2 cellular contexts compared by ENCODE assay signal in the genomic region with DNA sequence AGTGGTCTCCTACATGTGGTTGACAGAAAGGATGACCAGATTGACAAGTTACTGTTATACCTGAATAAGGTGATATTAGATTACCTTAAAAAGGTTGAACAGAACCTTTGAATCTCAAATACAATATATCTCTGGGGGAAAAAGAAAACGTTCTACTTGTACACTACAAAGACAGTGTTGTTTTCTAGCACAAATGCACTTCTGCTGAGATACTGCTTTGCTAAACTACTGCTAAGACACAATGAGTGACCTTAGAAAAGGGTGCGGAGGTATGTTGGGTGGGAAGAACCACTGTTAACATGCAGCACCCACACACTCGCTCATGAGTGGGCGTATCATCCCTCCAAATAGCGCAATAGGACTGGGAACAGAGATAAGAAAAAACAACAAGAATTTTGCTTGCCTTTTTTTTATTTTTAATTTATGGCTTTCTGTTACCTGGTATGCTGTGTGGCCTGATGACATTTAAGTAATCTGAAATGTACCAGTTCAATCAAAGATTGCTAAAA.
TF ChIP-seq lines count a peak whose summit lies in the region.

No MANE protein-coding gene starts in this region.

TF ChIP-seq in HEK293, 187 proteins besides CTCF, POLR2A, EP300 and RAD21 (continued from another document):
- TF ChIP-seq, protein P1, sequence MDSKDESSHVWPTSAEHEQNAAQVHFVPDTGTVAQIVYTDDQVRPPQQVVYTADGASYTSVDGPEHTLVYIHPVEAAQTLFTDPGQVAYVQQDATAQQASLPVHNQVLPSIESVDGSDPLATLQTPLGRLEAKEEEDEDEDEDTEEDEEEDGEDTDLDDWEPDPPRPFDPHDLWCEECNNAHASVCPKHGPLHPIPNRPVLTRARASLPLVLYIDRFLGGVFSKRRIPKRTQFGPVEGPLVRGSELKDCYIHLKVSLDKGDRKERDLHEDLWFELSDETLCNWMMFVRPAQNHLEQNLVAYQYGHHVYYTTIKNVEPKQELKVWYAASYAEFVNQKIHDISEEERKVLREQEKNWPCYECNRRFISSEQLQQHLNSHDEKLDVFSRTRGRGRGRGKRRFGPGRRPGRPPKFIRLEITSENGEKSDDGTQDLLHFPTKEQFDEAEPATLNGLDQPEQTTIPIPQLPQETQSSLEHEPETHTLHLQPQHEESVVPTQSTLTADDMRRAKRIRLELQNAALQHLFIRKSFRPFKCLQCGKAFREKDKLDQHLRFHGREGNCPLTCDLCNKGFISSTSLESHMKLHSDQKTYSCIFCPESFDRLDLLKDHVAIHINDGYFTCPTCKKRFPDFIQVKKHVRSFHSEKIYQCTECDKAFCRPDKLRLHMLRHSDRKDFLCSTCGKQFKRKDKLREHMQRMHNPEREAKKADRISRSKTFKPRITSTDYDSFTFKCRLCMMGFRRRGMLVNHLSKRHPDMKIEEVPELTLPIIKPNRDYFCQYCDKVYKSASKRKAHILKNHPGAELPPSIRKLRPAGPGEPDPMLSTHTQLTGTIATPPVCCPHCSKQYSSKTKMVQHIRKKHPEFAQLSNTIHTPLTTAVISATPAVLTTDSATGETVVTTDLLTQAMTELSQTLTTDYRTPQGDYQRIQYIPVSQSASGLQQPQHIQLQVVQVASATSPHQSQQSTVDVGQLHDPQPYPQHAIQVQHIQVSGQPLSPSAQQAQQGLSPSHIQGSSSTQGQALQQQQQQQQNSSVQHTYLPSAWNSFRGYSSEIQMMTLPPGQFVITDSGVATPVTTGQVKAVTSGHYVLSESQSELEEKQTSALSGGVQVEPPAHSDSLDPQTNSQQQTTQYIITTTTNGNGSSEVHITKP (tag by site-specific recombination; IDR thresholded peaks at IDR 0.05): no peak
- no peak for TF ChIP-seq HOXA7 (CRISPR knock-in tag; IDR thresholded peaks at IDR 0.05; ENCODE audit: borderline replicate concordance)

TF ChIP-seq in SK-N-SH treated with all-trans-retinoic acid at 6 μM for 48 hours, 23 proteins besides CTCF, POLR2A, EP300 and RAD21 (continued from another document):
- TF ChIP-seq CREB5 (CRISPR knock-in tag; IDR thresholded peaks at IDR 0.05; ENCODE audit: low read depth): no peak
- no peak for TF ChIP-seq ZC3H10 (CRISPR knock-in tag; IDR thresholded peaks at IDR 0.05)
- TF ChIP-seq CSDC2 (CRISPR knock-in tag; IDR thresholded peaks at IDR 0.05): no peak
- no peak for TF ChIP-seq CSRNP3 (CRISPR knock-in tag; IDR thresholded peaks at IDR 0.05)
- no peak for TF ChIP-seq ESRRG (CRISPR knock-in tag; IDR thresholded peaks at IDR 0.05)
- TF ChIP-seq ZFP30 (CRISPR knock-in tag; IDR thresholded peaks at IDR 0.05): no peak
- no peak for TF ChIP-seq GLIS3 (CRISPR knock-in tag; IDR thresholded peaks at IDR 0.05)
- TF ChIP-seq ZNF70 (CRISPR knock-in tag; IDR thresholded peaks at IDR 0.05): no peak
- TF ChIP-seq PPARA (CRISPR knock-in tag; IDR thresholded peaks at IDR 0.05; ENCODE audit: borderline replicate concordance): no peak
- no peak for TF ChIP-seq ZFP3 (CRISPR knock-in tag; IDR thresholded peaks at IDR 0.05)
- no peak for TF ChIP-seq ISL1 (CRISPR knock-in tag; IDR thresholded peaks at IDR 0.05)
- TF ChIP-seq PATZ1 (CRISPR knock-in tag; IDR thresholded peaks at IDR 0.05; ENCODE audit: borderline replicate concordance): no peak
- TF ChIP-seq BACH2 (CRISPR knock-in tag; IDR thresholded peaks at IDR 0.05; ENCODE audit: borderline replicate concordance): no peak
